Comparison of ENCODE assay signal across 26 cellular contexts in genomic region chr7:133491319-133491718, GRCh38.
DNase-seq lines count a peak whose midpoint lies in the region; ATAC-seq and TF ChIP-seq lines count a peak whose summit lies in the region.
"Had no signal": no experiment of that assay in that cellular context is flagged by ENCODE, and none has a peak within 500 bp of the region (broad histone marks: within the 10 kb centered on the region; RNA-seq: fewer than 3 reads in every experiment).

No MANE protein-coding gene starts in this region.

- H3K36me3 ChIP-seq in RWPE2 (ENCODE audit: low read depth) (no peaks in the 10 kb centered on the region), GM23338 (ENCODE audit: insufficient read depth) (no peaks in the 10 kb centered on the region)
- H3K36me3 ChIP-seq: breast epithelium, lower lobe of right lung, ovary had no signal

- peaks cover 2 to 5% of the 10 kb centered on the region in 2 donors for H3K36me3 Mint-ChIP-seq in activated T-cell treated with anti-CD3 and anti-CD28 coated beads, Interleukin-2, amount 50 U/mL, for 72 hours (ENCODE audit: insufficient read depth in 2 of 2)
- H3K36me3 Mint-ChIP-seq in stimulated activated naive CD8-positive, alpha-beta T cell treated with anti-CD3 and anti-CD28 coated beads, Interleukin-15, Interleukin-2, amounts not matched to agents 100 ng/mL and 50 ng/mL, for 24 hours (ENCODE audit: low read depth) = peaks cover 34% of the 10 kb centered on the region
- no peaks in the 10 kb centered on the region; the same call in 2 of the 3 replicates for H3K36me3 Mint-ChIP-seq in GM23338 (ENCODE audit: low read depth)

- TF ChIP-seq CTCF in RWPE2 (IDR thresholded peaks at IDR 0.05; ENCODE audit: poor library complexity, severe bottlenecking) = no peak
- no peak for TF ChIP-seq CTCF in GM10248 (IDR thresholded peaks at IDR 0.05; ENCODE audit: control extremely low read depth, extremely low read depth, low read depth, missing control alignments)
- TF ChIP-seq CTCF in GM23338 (conservative IDR thresholded peaks at IDR 0.05; ENCODE audit: low read depth in 2 of 2) = no peak

- no peaks in the 10 kb centered on the region for H3K27me3 ChIP-seq in RWPE2 (ENCODE audit: insufficient read depth, poor library complexity, severe bottlenecking)
- H3K27me3 ChIP-seq in GM23338 (ENCODE audit: insufficient read depth) = no peaks in the 10 kb centered on the region
- H3K27me3 ChIP-seq: breast epithelium, ovary had no signal

- H3K27ac Mint-ChIP-seq in activated T-cell treated with anti-CD3 and anti-CD28 coated beads, Interleukin-2, amount 50 U/mL, for 72 hours = peak overlapping the region; percentile 82
- peak overlapping the region; percentile 72 for H3K27ac Mint-ChIP-seq in stimulated activated naive CD8-positive, alpha-beta T cell treated with anti-CD3 and anti-CD28 coated beads, Interleukin-15, Interleukin-2, amounts not matched to agents 100 ng/mL and 50 ng/mL, for 24 hours
- H3K27ac Mint-ChIP-seq in GM23338 = no peak overlapping the region
- H3K27ac Mint-ChIP-seq: nephron had no signal

- H3K9me2 ChIP-seq in GM23338 (ENCODE audit: insufficient read depth) = no peaks in the 10 kb centered on the region

- H3K27ac ChIP-seq in RWPE2 (ENCODE audit: poor library complexity, severe bottlenecking) (peak overlapping the region; percentile 58), GM23338 (ENCODE audit: low read depth) (no peak overlapping the region)
- H3K27ac ChIP-seq: breast epithelium, lower lobe of right lung, ovary, RWPE1 had no signal

- no peak overlapping the region for H2AFZ ChIP-seq in GM23338

- H3K4me3 Mint-ChIP-seq in activated T-cell treated with anti-CD3 and anti-CD28 coated beads, Interleukin-2, amount 50 U/mL, for 72 hours = peak overlapping the region; percentile 2 to 51
- H3K4me3 Mint-ChIP-seq in stimulated activated naive CD8-positive, alpha-beta T cell treated with anti-CD3 and anti-CD28 coated beads, Interleukin-15, Interleukin-2, amounts not matched to agents 100 ng/mL and 50 ng/mL, for 24 hours = no peak overlapping the region
- H3K4me3 Mint-ChIP-seq in GM23338 = no peak overlapping the region
- H3K4me3 Mint-ChIP-seq: nephron had no signal

- H3F3A ChIP-seq in GM23338 (replicated peaks; ENCODE audit: low read depth) = no peaks in the 10 kb centered on the region

- no peak overlapping the region for H3K4me2 ChIP-seq in GM23338
- H3K4me2 ChIP-seq: smooth muscle cell had no signal

- peaks cover 2% of the 10 kb centered on the region for H3K9me3 ChIP-seq in RWPE2 (ENCODE audit: severe bottlenecking)
- H3K9me3 ChIP-seq: breast epithelium, lower lobe of right lung, ovary had no signal

- DNase-seq in activated T-cell treated with anti-CD3 and anti-CD28 coated beads, Interleukin-2, amount 50 U/mL, for 72 hours = no peak
- DNase-seq in activated T-cell treated with anti-CD3 and anti-CD28 coated beads for 4 hours (no peak), RWPE2 (ENCODE audit: low spot score) (no peak), GM10248 (ENCODE audit: extremely low spot score) (no peak), GM23338 (ENCODE audit: low spot score) (no peak)
- DNase-seq: ACHN; activated CD4-positive, alpha-beta T cell treated with anti-CD3 and anti-CD28 coated beads for 4 hours; activated CD8-positive, alpha-beta memory T cell treated with anti-CD3 and anti-CD28 coated beads, Interleukin-2, amount 50 U/mL, for 4 hours; activated naive CD4-positive, alpha-beta T cell; amygdala; GDM1; head of caudate nucleus; KG1; lower lobe of right lung; NCI-H1436 treated with DMSO at 0.1 percent for 48 hours; NCI-H446; ovary; stimulated activated CD4-positive, alpha-beta T cell treated with anti-CD3 and anti-CD28 coated beads, Interleukin-2, amount 100 ng/mL, for 24 hours; substantia nigra had no signal

- no peaks in the 10 kb centered on the region for H3K79me2 ChIP-seq in GM23338 (replicated peaks; ENCODE audit: insufficient read depth)

- POLR2A ChIA-PET in GM10248 (lab: Yijun Ruan, JAX) = no interaction called here

- H3K4me1 ChIP-seq in RWPE2 (ENCODE audit: insufficient read depth, poor library complexity, severe bottlenecking) = peaks cover 22% of the 10 kb centered on the region
- H3K4me1 ChIP-seq in GM23338 (ENCODE audit: insufficient read depth) = no peaks in the 10 kb centered on the region
- H3K4me1 ChIP-seq: breast epithelium, lower lobe of right lung had no signal

- CTCF ChIA-PET in GM10248 (lab: Yijun Ruan, JAX) = no interaction called here

- no peaks in the 10 kb centered on the region for H4K20me1 ChIP-seq in GM23338 (replicated peaks; ENCODE audit: insufficient read depth)

- H3K4me1 Mint-ChIP-seq in activated T-cell treated with anti-CD3 and anti-CD28 coated beads, Interleukin-2, amount 50 U/mL, for 72 hours (ENCODE audit: low read depth) = peaks cover 25% of the 10 kb centered on the region
- peaks cover 19% of the 10 kb centered on the region for H3K4me1 Mint-ChIP-seq in stimulated activated naive CD8-positive, alpha-beta T cell treated with anti-CD3 and anti-CD28 coated beads, Interleukin-15, Interleukin-2, amounts not matched to agents 100 ng/mL and 50 ng/mL, for 24 hours (ENCODE audit: low read depth)
- H3K4me1 Mint-ChIP-seq in GM23338 = no peaks in the 10 kb centered on the region
- H3K4me1 Mint-ChIP-seq: nephron had no signal

- no peak overlapping the region for H3K4me3 ChIP-seq in RWPE2 (ENCODE audit: severe bottlenecking)
- no peak overlapping the region for H3K4me3 ChIP-seq in GM23338
- H3K4me3 ChIP-seq: breast epithelium, lower lobe of right lung, ovary, smooth muscle cell had no signal

- H3K9me3 Mint-ChIP-seq in activated T-cell treated with anti-CD3 and anti-CD28 coated beads, Interleukin-2, amount 50 U/mL, for 72 hours = peaks cover 0 to 5% of the 10 kb centered on the region in 2 donors
- H3K9me3 Mint-ChIP-seq in stimulated activated naive CD8-positive, alpha-beta T cell treated with anti-CD3 and anti-CD28 coated beads, Interleukin-15, Interleukin-2, amounts not matched to agents 100 ng/mL and 50 ng/mL, for 24 hours = peaks cover 3% of the 10 kb centered on the region
- no peaks in the 10 kb centered on the region; the same call in 2 of the 3 replicates for H3K9me3 Mint-ChIP-seq in GM23338
- H3K9me3 Mint-ChIP-seq: nephron had no signal

- ATAC-seq in activated T-cell treated with anti-CD3 and anti-CD28 coated beads, Interleukin-2, amount 50 U/mL, for 72 hours (replicated peaks in 1 of 2) = peak; percentile 90 to 95
- ATAC-seq in RWPE2 (ENCODE audit: low read depth) (no peak), esophagus mucosa (peak; percentile 45), GM18907 (IDR thresholded peaks at IDR 0.05; ENCODE audit: unreplicated experiment) (no peak), GM23338 (no peak)
- ATAC-seq: lower lobe of right lung had no signal

- no peaks in the 10 kb centered on the region for H3K27me3 Mint-ChIP-seq in activated T-cell treated with anti-CD3 and anti-CD28 coated beads, Interleukin-2, amount 50 U/mL, for 72 hours (ENCODE audit: low read depth)
- no peaks in the 10 kb centered on the region for H3K27me3 Mint-ChIP-seq in stimulated activated naive CD8-positive, alpha-beta T cell treated with anti-CD3 and anti-CD28 coated beads, Interleukin-15, Interleukin-2, amounts not matched to agents 100 ng/mL and 50 ng/mL, for 24 hours
- H3K27me3 Mint-ChIP-seq in GM23338 (ENCODE audit: insufficient read depth, low read depth, poor library complexity) = no peaks in the 10 kb centered on the region

TF ChIP-seq in GM23338, 12 proteins besides CTCF, POLR2A, EP300 and RAD21:
- no peak for TF ChIP-seq ZNF331 (CRISPR knock-in tag; IDR thresholded peaks at IDR 0.05; ENCODE audit: low read depth)
- no peak for TF ChIP-seq REST (IDR thresholded peaks at IDR 0.05; ENCODE audit: unreplicated experiment)
- TF ChIP-seq EZH2phosphoT487 (IDR thresholded peaks at IDR 0.05; ENCODE audit: unreplicated experiment) = no peak
- TF ChIP-seq CREB1 (CRISPR knock-in tag; IDR thresholded peaks at IDR 0.05; ENCODE audit: low read depth) = no peak
- TF ChIP-seq ZNF114 (CRISPR knock-in tag; IDR thresholded peaks at IDR 0.05) = no peak
- no peak for TF ChIP-seq JUNB (IDR thresholded peaks at IDR 0.05; ENCODE audit: unreplicated experiment)

Comparison
In these comparisons a context has a peak if more than half of its experiments do, and no peak if none do; other contexts are left out.
1. ATAC-seq: peak in activated T-cell treated with anti-CD3 and anti-CD28 coated beads, Interleukin-2, amount 50 U/mL, for 72 hours (2 of 2) and esophagus mucosa (single experiment); none in RWPE2 (single experiment), GM18907 (single experiment) and GM23338 (single experiment).
2. H3K4me3 Mint-ChIP-seq: peak in activated T-cell treated with anti-CD3 and anti-CD28 coated beads, Interleukin-2, amount 50 U/mL, for 72 hours (2 of 2); none in stimulated activated naive CD8-positive, alpha-beta T cell treated with anti-CD3 and anti-CD28 coated beads, Interleukin-15, Interleukin-2, amounts not matched to agents 100 ng/mL and 50 ng/mL, for 24 hours (single experiment) and GM23338 (single experiment).